Comparison of ENCODE assay signal across 18 cellular contexts in the genomic region with DNA sequence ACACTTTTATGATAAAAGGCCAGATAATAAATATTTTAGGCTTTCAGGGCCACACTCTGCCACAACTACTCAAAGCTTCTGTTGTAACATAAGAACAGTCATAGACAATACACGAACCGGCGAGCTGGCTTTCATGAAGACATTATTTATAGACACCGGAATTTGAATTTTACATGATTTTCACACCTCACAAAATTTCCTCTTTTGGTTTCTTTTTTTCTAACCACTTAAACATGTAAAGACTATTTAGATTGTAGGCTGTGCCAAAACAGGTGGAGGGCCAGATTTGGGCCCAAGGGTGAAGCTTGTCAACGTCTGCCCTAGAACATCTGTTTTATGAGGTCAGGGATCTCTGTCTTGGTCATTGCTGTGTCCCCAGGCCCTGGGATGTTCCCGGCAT. TPM values are rescaled to one million over a fixed set of nuclear protein-coding genes. Genes with fewer than 3 reads are reported as not detected.
DNase-seq lines count a peak whose midpoint lies in the region; ATAC-seq lines count a peak whose summit lies in the region.
"Had no signal": no experiment of that assay in that cellular context is flagged by ENCODE, and none has a peak within 500 bp of the region (broad histone marks: within the 10 kb centered on the region; RNA-seq: fewer than 3 reads in every experiment).

No MANE protein-coding gene starts in this region.

- DNase-seq in activated naive CD8-positive, alpha-beta T cell treated with anti-CD3 and anti-CD28 coated beads, Interleukin-2, amount 50 U/mL, for 24 hours, result no peak
- peak; percentile 63 for DNase-seq in superior temporal gyrus (ENCODE audit: extremely low spot score)
- DNase-seq in NCI-H526 treated with DMSO at 0.1 percent for 48 hours (lab: John Stamatoyannopoulos, UW), result no peak
- DNase-seq in posterior vena cava (ENCODE audit: low spot score), result no peak
- DNase-seq: activated CD4-positive, alpha-beta memory T cell treated with anti-CD3 and anti-CD28 coated beads for 36 hours; activated naive CD4-positive, alpha-beta T cell treated with anti-CD3 and anti-CD28 coated beads for 36 hours; CD4-positive, alpha-beta memory T cell; GF-D8; heart left ventricle; KBM-7; NCI-H146; NCI-H526; Right ventricle myocardium superior had no signal

- ATAC-seq in GM18861 (IDR thresholded peaks at IDR 0.05; ENCODE audit: unreplicated experiment), result peak; percentile 56
- ATAC-seq in HG02642 (IDR thresholded peaks at IDR 0.05; ENCODE audit: poor library complexity, unreplicated experiment), result peak; percentile 51
- ATAC-seq in activated naive CD8-positive, alpha-beta T cell treated with anti-CD3 and anti-CD28 coated beads, Interleukin-2, amount 50 U/mL, for 24 hours, result no peak
- no peak for ATAC-seq in GM21737 (IDR thresholded peaks at IDR 0.05; ENCODE audit: unreplicated experiment)
- ATAC-seq: heart left ventricle, left lung had no signal

- peaks cover 6% of the 10 kb centered on the region for H3K27me3 Mint-ChIP-seq in activated naive CD8-positive, alpha-beta T cell treated with anti-CD3 and anti-CD28 coated beads, Interleukin-2, amount 50 U/mL, for 24 hours

- H3K9me3 Mint-ChIP-seq in activated naive CD8-positive, alpha-beta T cell treated with anti-CD3 and anti-CD28 coated beads, Interleukin-2, amount 50 U/mL, for 24 hours, result no peaks in the 10 kb centered on the region
- H3K9me3 Mint-ChIP-seq: activated CD4-positive, alpha-beta memory T cell treated with anti-CD3 and anti-CD28 coated beads for 36 hours; activated naive CD4-positive, alpha-beta T cell treated with anti-CD3 and anti-CD28 coated beads for 36 hours; CD4-positive, alpha-beta memory T cell had no signal

- no peak overlapping the region for H3K4me3 Mint-ChIP-seq in activated naive CD8-positive, alpha-beta T cell treated with anti-CD3 and anti-CD28 coated beads, Interleukin-2, amount 50 U/mL, for 24 hours
- H3K4me3 Mint-ChIP-seq: activated CD4-positive, alpha-beta memory T cell treated with anti-CD3 and anti-CD28 coated beads for 36 hours; activated naive CD4-positive, alpha-beta T cell treated with anti-CD3 and anti-CD28 coated beads for 36 hours; neural progenitor cell had no signal

- H3K4me1 Mint-ChIP-seq in activated naive CD8-positive, alpha-beta T cell treated with anti-CD3 and anti-CD28 coated beads, Interleukin-2, amount 50 U/mL, for 24 hours, result peaks cover 16% of the 10 kb centered on the region
- H3K4me1 Mint-ChIP-seq: neural progenitor cell had no signal

- peak overlapping the region; percentile 24 for H3K27ac Mint-ChIP-seq in activated naive CD8-positive, alpha-beta T cell treated with anti-CD3 and anti-CD28 coated beads, Interleukin-2, amount 50 U/mL, for 24 hours
- H3K27ac Mint-ChIP-seq: activated CD4-positive, alpha-beta memory T cell treated with anti-CD3 and anti-CD28 coated beads for 36 hours; activated naive CD4-positive, alpha-beta T cell treated with anti-CD3 and anti-CD28 coated beads for 36 hours; neural progenitor cell had no signal

- intact Hi-C loops in posterior vena cava (cut with DNase I), result no loop called here

- H3K36me3 Mint-ChIP-seq in activated naive CD8-positive, alpha-beta T cell treated with anti-CD3 and anti-CD28 coated beads, Interleukin-2, amount 50 U/mL, for 24 hours (ENCODE audit: low read depth), result no peaks in the 10 kb centered on the region
- H3K36me3 Mint-ChIP-seq: activated CD4-positive, alpha-beta memory T cell treated with anti-CD3 and anti-CD28 coated beads for 36 hours; CD4-positive, alpha-beta memory T cell; neural progenitor cell had no signal

RNA-seq across cellular contexts. Expression of a gene that starts 29.7 kb away (rescaled TPM):
- total RNA-seq in posterior vena cava, result not detected
- total RNA-seq: activated CD4-positive, alpha-beta memory T cell treated with anti-CD3 and anti-CD28 coated beads for 36 hours; activated naive CD4-positive, alpha-beta T cell treated with anti-CD3 and anti-CD28 coated beads for 36 hours; CD4-positive, alpha-beta memory T cell had no signal

RNA-seq across cellular contexts. Expression of a gene that starts 44.4 kb away (rescaled TPM):
- total RNA-seq in posterior vena cava, result 1 to 10 TPM in 1 of 2 donors, under 1 TPM in 1; 1.00 to 1.7 TPM
- total RNA-seq: activated naive CD4-positive, alpha-beta T cell treated with anti-CD3 and anti-CD28 coated beads for 36 hours had no signal

RNA-seq across cellular contexts. Expression of a gene that starts 48.9 kb away (rescaled TPM):
- total RNA-seq in posterior vena cava, result 1 to 10 TPM; 9.1 to 10.0 TPM

RNA-seq across cellular contexts. Expression of a gene that starts 52.7 kb away (rescaled TPM):
- total RNA-seq in posterior vena cava, result 100 to 1,000 TPM; 157 to 183 TPM

RNA-seq across cellular contexts. Expression of a gene that starts 55.7 kb away (rescaled TPM):
- total RNA-seq in posterior vena cava, result 10 to 100 TPM; 30.8 to 42.4 TPM

Comparison
In these comparisons a context has a peak if more than half of its experiments do, and no peak if none do; other contexts are left out.
1. ATAC-seq: peak in GM18861 (single experiment) and HG02642 (single experiment); none in activated naive CD8-positive, alpha-beta T cell treated with anti-CD3 and anti-CD28 coated beads, Interleukin-2, amount 50 U/mL, for 24 hours (single experiment) and GM21737 (single experiment).